9 cellular contexts compared by ENCODE assay signal in genomic region chr14:24137529-24138395, GRCh38. TPM values are rescaled to one million over a fixed set of nuclear protein-coding genes. Genes with fewer than 3 reads are reported as not detected.
DNase-seq lines count a peak whose midpoint lies in the region; ATAC-seq and TF ChIP-seq lines count a peak whose summit lies in the region.
"Had no signal": no experiment of that assay in that cellular context is flagged by ENCODE, and none has a peak within 500 bp of the region (broad histone marks: within the 10 kb centered on the region; RNA-seq: fewer than 3 reads in every experiment).

No MANE protein-coding gene starts in this region.

- no peak overlapping the region for H2AFZ ChIP-seq in ACC112 (ENCODE audit: low read length, unreplicated experiment)
- no peak overlapping the region for H2AFZ ChIP-seq in Karpas-422 (ENCODE audit: low read length)

- peaks cover 46% of the 10 kb centered on the region for H3K79me2 ChIP-seq in ACC112 (ENCODE audit: control insufficient read depth, insufficient read depth, low read length, unreplicated experiment)
- H3K79me2 ChIP-seq in Karpas-422 (ENCODE audit: low read length) = peaks cover 51% of the 10 kb centered on the region

- H3K9me2 ChIP-seq in Karpas-422 (replicated peaks; ENCODE audit: insufficient read depth, low read length) = no peaks in the 10 kb centered on the region

- peak overlapping the region; percentile 98 for H3K9ac ChIP-seq in Karpas-422 (ENCODE audit: low read length)

- DNase-seq in Karpas-422 = peak; percentile 60
- DNase-seq in fibroblast of the aortic adventitia (ENCODE audit: low read depth) = no peak
- DNase-seq in DMS79 (lab: John Stamatoyannopoulos, UW) = no peak
- DNase-seq: NCI-H2227 treated with DMSO at 0.1 percent for 48 hours had no signal

- H3K36me3 ChIP-seq in ACC112 (ENCODE audit: insufficient read depth, low read length) = peaks cover 9% of the 10 kb centered on the region; the same call in 1 of the 2 replicates
- peaks cover 23% of the 10 kb centered on the region for H3K36me3 ChIP-seq in Karpas-422 (ENCODE audit: insufficient read depth, low read length)

- H3K27me3 ChIP-seq in ACC112 (ENCODE audit: insufficient read depth, low read length) = no peaks in the 10 kb centered on the region
- no peaks in the 10 kb centered on the region for H3K27me3 ChIP-seq in Karpas-422 (ENCODE audit: low read length)
- H3K27me3 ChIP-seq: colonic mucosa had no signal

- no peak for ATAC-seq in GM21825 (IDR thresholded peaks at IDR 0.05; ENCODE audit: unreplicated experiment)
- ATAC-seq in GM19328 (IDR thresholded peaks at IDR 0.05; ENCODE audit: unreplicated experiment) = no peak

- no peak overlapping the region for H3K27ac ChIP-seq in ACC112 (ENCODE audit: low read depth, low read length)
- peak overlapping the region; percentile 71 for H3K27ac ChIP-seq in Karpas-422 (ENCODE audit: low read length)
- H3K27ac ChIP-seq: colonic mucosa, WERI-Rb-1 had no signal

- peak overlapping the region; percentile 87 for H3K4me2 ChIP-seq in Karpas-422 (ENCODE audit: low read depth, low read length, poor library complexity, severe bottlenecking)

- TF ChIP-seq CTCF in fibroblast of the aortic adventitia (IDR thresholded peaks at IDR 0.05; ENCODE audit: insufficient read depth, low read length) = no peak

- no peaks in the 10 kb centered on the region for H4K20me1 ChIP-seq in Karpas-422 (ENCODE audit: insufficient read depth, low read depth, low read length)

- H3K4me3 ChIP-seq in ACC112 (ENCODE audit: low read depth, low read length) = peak overlapping the region; percentile 93
- H3K4me3 ChIP-seq in Karpas-422 (ENCODE audit: low read length) = peak overlapping the region; percentile 98
- H3K4me3 ChIP-seq in fibroblast of the aortic adventitia (ENCODE audit: low read depth, low read length) = peak overlapping the region; percentile 17

- peaks cover 31% of the 10 kb centered on the region for H3K4me1 ChIP-seq in ACC112 (ENCODE audit: control insufficient read depth, insufficient read depth, low read length, unreplicated experiment)
- H3K4me1 ChIP-seq in Karpas-422 (ENCODE audit: low read length) = peaks cover 51% of the 10 kb centered on the region

- H3K9me3 ChIP-seq in Karpas-422 (ENCODE audit: low read length) = no peaks in the 10 kb centered on the region
- H3K9me3 ChIP-seq: colonic mucosa had no signal

RNA-seq across cellular contexts. Expression of gene PSME1, which starts 1.8 kb away (rescaled TPM):
- total RNA-seq in Karpas-422 (2014; rRNA removed; shearing (Covaris generic); ENCODE audit: low replicate concordance) = 435 and 452 TPM in 2 replicates
- 84.8 and 117 TPM in 2 replicates for total RNA-seq in fibroblast of the aortic adventitia (ENCODE audit: low replicate concordance)

RNA-seq across cellular contexts. Expression of gene EMC9, which starts 3.6 kb away (rescaled TPM):
- total RNA-seq in Karpas-422 (2014; rRNA removed; shearing (Covaris generic); ENCODE audit: low replicate concordance) = 35.3 and 95.4 TPM in 2 replicates
- 3.8 and 11.9 TPM in 2 replicates for total RNA-seq in fibroblast of the aortic adventitia (ENCODE audit: low replicate concordance)

RNA-seq across cellular contexts. Expression of gene FITM1, which starts 7.3 kb away (rescaled TPM):
- total RNA-seq in Karpas-422 (2014; rRNA removed; shearing (Covaris generic); ENCODE audit: low replicate concordance) = 0.89 and 1.6 TPM in 2 replicates
- total RNA-seq in fibroblast of the aortic adventitia (ENCODE audit: low replicate concordance) = 0.18 TPM in 1 of 2 replicates, not detected in the other

RNA-seq across cellular contexts. Expression of gene PSME2, which starts 8.6 kb away (rescaled TPM):
- 469 and 536 TPM in 2 replicates for total RNA-seq in Karpas-422 (2014; rRNA removed; shearing (Covaris generic); ENCODE audit: low replicate concordance)
- total RNA-seq in fibroblast of the aortic adventitia (ENCODE audit: low replicate concordance) = 33.4 and 78.3 TPM in 2 replicates

RNA-seq across cellular contexts. Expression of gene RNF31, which starts 9.5 kb away (rescaled TPM):
- 82.0 and 153 TPM in 2 replicates for total RNA-seq in Karpas-422 (2014; rRNA removed; shearing (Covaris generic); ENCODE audit: low replicate concordance)
- 51.1 and 165 TPM in 2 replicates for total RNA-seq in fibroblast of the aortic adventitia (ENCODE audit: low replicate concordance)

Comparison
In these comparisons a context has a peak if more than half of its experiments do, and no peak if none do; other contexts are left out.
1. H3K4me3 ChIP-seq: peak in every context shown above with its lines; median percentile 98 in Karpas-422; 93 in ACC112; 17 in fibroblast of the aortic adventitia.